Comparison of ENCODE assay signal across 1 cellular context in the genomic region with DNA sequence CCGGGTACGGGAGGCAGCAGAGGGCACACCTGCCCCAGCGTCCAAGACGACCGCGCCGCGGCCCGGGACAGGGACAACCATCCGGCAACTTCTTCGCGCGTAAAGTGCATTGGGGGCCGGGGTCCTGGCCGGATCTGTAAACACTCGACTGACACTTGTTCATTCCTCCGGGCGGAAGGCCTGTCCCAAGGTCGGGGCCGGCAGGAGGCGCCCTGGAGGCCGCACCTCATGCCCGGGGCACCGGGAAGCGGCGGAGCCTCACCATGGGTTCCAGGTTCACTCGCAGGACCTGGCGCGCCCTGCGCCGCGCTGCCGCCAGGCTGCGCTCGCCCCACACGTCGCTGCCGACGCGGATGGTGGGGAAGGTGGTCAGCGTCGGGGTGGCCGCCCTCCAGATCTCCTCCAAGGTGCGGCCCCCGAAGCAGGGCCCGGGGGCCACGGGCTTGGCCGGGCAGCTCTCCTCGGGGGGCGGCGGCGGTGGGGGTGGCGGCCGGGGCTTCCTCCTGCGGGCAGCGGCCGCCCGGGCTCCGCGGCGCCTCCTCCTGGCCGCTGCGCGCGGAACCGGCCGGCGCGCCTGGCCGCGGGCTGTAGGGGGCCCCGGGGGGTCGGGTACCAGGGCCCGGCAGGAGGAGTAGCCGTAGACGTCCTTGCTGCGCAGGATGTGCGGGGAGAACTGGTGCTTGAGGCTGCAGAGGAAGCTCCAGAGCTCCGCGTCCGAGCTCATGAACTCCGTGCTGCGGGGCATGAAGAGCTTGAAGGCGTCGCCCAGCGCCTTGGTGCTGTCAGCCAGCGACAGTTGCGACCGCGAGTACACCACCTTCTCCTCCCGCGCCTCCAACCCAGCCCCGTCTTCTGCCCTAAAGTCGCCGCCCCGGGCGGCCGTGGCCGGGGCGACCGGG.
TF ChIP-seq lines count a peak whose summit lies in the region.

No MANE protein-coding gene starts in this region.

TF ChIP-seq in IMR-90, 13 proteins besides CTCF, POLR2A, EP300 and RAD21:
- TF ChIP-seq, protein P1, sequence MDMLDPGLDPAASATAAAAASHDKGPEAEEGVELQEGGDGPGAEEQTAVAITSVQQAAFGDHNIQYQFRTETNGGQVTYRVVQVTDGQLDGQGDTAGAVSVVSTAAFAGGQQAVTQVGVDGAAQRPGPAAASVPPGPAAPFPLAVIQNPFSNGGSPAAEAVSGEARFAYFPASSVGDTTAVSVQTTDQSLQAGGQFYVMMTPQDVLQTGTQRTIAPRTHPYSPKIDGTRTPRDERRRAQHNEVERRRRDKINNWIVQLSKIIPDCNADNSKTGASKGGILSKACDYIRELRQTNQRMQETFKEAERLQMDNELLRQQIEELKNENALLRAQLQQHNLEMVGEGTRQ (IDR thresholded peaks at IDR 0.05; ENCODE audit: low read depth, low read length) = no peak
- TF ChIP-seq, protein P2, sequence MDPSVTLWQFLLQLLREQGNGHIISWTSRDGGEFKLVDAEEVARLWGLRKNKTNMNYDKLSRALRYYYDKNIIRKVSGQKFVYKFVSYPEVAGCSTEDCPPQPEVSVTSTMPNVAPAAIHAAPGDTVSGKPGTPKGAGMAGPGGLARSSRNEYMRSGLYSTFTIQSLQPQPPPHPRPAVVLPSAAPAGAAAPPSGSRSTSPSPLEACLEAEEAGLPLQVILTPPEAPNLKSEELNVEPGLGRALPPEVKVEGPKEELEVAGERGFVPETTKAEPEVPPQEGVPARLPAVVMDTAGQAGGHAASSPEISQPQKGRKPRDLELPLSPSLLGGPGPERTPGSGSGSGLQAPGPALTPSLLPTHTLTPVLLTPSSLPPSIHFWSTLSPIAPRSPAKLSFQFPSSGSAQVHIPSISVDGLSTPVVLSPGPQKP (IDR thresholded peaks at IDR 0.05; ENCODE audit: borderline replicate concordance, low read depth, low read length) = no peak
- peak; percentile 67 for TF ChIP-seq SMC3 (IDR thresholded peaks at IDR 0.05; ENCODE audit: low read depth, low read length)
- peak; percentile 40; the same call in 1 of the 2 replicates for TF ChIP-seq MAZ (IDR thresholded peaks at IDR 0.05; ENCODE audit: borderline replicate concordance, low read depth, low read length)
- TF ChIP-seq FOS (IDR thresholded peaks at IDR 0.05; ENCODE audit: low read depth, low read length) = no peak
- no peak for TF ChIP-seq CEBPB (IDR thresholded peaks at IDR 0.05; ENCODE audit: low read depth, low read length)
- no peak; the same call in 1 of the 2 replicates for TF ChIP-seq MXI1 (IDR thresholded peaks at IDR 0.05; ENCODE audit: borderline replicate concordance, low read depth, low read length)
- TF ChIP-seq NFE2L2 (IDR thresholded peaks at IDR 0.05; ENCODE audit: low read depth, low read length) = no peak
- no peak for TF ChIP-seq RFX5 (IDR thresholded peaks at IDR 0.05; ENCODE audit: low read depth, low read length)
- no peak for TF ChIP-seq RCOR1 (IDR thresholded peaks at IDR 0.05; ENCODE audit: insufficient replicate concordance, low read length)
- no peak; the same call in 1 of the 2 replicates for TF ChIP-seq CHD1 (IDR thresholded peaks at IDR 0.05; ENCODE audit: low read depth, low read length)
TF ChIP-seq in IMR-90: peak in this region for 2.
